ENCODE assay signal across 9 cellular contexts in the genomic region with DNA sequence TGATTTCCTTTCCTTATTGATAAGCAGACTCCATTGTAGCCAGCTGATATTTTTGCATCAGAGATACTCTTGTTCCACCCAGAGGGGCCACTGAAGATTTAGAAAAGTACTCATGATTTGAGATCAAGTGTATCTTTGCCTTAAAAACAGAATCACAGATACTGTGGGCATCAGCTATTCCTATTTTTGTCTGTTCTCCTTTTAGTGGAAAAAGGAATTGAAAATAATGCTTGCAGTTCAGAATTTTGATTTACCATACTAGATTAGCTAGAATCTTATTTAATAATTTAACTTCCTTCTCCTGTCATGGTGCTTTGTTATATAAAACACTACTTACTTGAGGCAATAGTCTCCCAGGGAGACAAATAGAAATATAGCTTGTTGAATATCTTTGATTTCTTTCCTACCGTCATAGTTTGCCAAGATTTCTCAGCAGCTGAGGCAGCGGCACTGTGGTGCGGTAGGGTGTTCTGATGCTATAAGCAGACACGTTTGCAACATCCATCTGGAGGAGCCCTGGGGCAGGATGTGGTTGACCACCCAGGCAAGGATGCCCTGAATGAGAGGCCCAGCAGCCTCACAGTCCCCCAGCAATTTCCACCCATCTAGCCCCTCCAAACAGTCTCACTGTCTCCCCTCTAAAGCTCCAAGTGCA. TPM values are rescaled to one million over a fixed set of nuclear protein-coding genes. Genes with fewer than 3 reads are reported as not detected.
DNase-seq lines count a peak whose midpoint lies in the region; ATAC-seq and TF ChIP-seq lines count a peak whose summit lies in the region.
"Had no signal": no experiment of that assay in that cellular context is flagged by ENCODE, and none has a peak within 500 bp of the region (broad histone marks: within the 10 kb centered on the region; RNA-seq: fewer than 3 reads in every experiment).

No MANE protein-coding gene starts in this region.

- H3K4me1 Mint-ChIP-seq in activated naive CD8-positive, alpha-beta T cell treated with anti-CD3 and anti-CD28 coated beads, Interleukin-2, amount 50 U/mL, for 24 hours, result peaks cover 27% of the 10 kb centered on the region
- H3K4me1 Mint-ChIP-seq in neural crest cell, result no peaks in the 10 kb centered on the region
- peaks cover 22% of the 10 kb centered on the region for H3K4me1 Mint-ChIP-seq in osteocyte (ENCODE audit: unreplicated experiment)

- peak; percentile 45 for DNase-seq in activated naive CD8-positive, alpha-beta T cell treated with anti-CD3 and anti-CD28 coated beads, Interleukin-2, amount 50 U/mL, for 24 hours
- DNase-seq in neural crest cell (ENCODE audit: low read depth, low spot score) (no peak), DMS114 treated with DMSO at 0.1 percent for 48 hours (lab: John Stamatoyannopoulos, UW; ENCODE audit: unreplicated experiment) (no peak), NAMALWA (ENCODE audit: low spot score) (no peak), osteocyte (ENCODE audit: extremely low spot score, unreplicated experiment) (no peak)
- DNase-seq: DMS79 treated with DMSO at 0.1 percent for 48 hours had no signal

- H3K27me3 Mint-ChIP-seq in activated naive CD8-positive, alpha-beta T cell treated with anti-CD3 and anti-CD28 coated beads, Interleukin-2, amount 50 U/mL, for 24 hours, result no peaks in the 10 kb centered on the region
- H3K27me3 Mint-ChIP-seq in neural crest cell (ENCODE audit: low read depth), result no peaks in the 10 kb centered on the region
- no peaks in the 10 kb centered on the region for H3K27me3 Mint-ChIP-seq in osteocyte (ENCODE audit: unreplicated experiment)

- peak overlapping the region; percentile 58 for H3K27ac Mint-ChIP-seq in activated naive CD8-positive, alpha-beta T cell treated with anti-CD3 and anti-CD28 coated beads, Interleukin-2, amount 50 U/mL, for 24 hours
- H3K27ac Mint-ChIP-seq in neural crest cell (ENCODE audit: unreplicated experiment) (peak overlapping the region; percentile 59), osteocyte (ENCODE audit: unreplicated experiment) (no peak overlapping the region)

- H3K4me3 Mint-ChIP-seq in activated naive CD8-positive, alpha-beta T cell treated with anti-CD3 and anti-CD28 coated beads, Interleukin-2, amount 50 U/mL, for 24 hours, result no peak overlapping the region
- H3K4me3 Mint-ChIP-seq in neural crest cell (no peak overlapping the region), osteocyte (ENCODE audit: unreplicated experiment) (no peak overlapping the region)

- no peaks in the 10 kb centered on the region for H3K9me3 Mint-ChIP-seq in activated naive CD8-positive, alpha-beta T cell treated with anti-CD3 and anti-CD28 coated beads, Interleukin-2, amount 50 U/mL, for 24 hours
- H3K9me3 Mint-ChIP-seq in neural crest cell, result no peaks in the 10 kb centered on the region
- H3K9me3 Mint-ChIP-seq in osteocyte (ENCODE audit: unreplicated experiment), result no peaks in the 10 kb centered on the region

- ATAC-seq in GM18498 (IDR thresholded peaks at IDR 0.05; ENCODE audit: unreplicated experiment) (peak; percentile 44), HG03139 (IDR thresholded peaks at IDR 0.05; ENCODE audit: unreplicated experiment) (peak; percentile 72), GM21360 (IDR thresholded peaks at IDR 0.05; ENCODE audit: unreplicated experiment) (no peak)
- ATAC-seq in activated naive CD8-positive, alpha-beta T cell treated with anti-CD3 and anti-CD28 coated beads, Interleukin-2, amount 50 U/mL, for 24 hours, result peak; percentile 95

- TF ChIP-seq CTCF in neural crest cell (conservative IDR thresholded peaks at IDR 0.05), result no peak
- no peak for TF ChIP-seq CTCF in osteocyte (IDR thresholded peaks at IDR 0.05)

- peaks cover 16% of the 10 kb centered on the region for H3K36me3 Mint-ChIP-seq in activated naive CD8-positive, alpha-beta T cell treated with anti-CD3 and anti-CD28 coated beads, Interleukin-2, amount 50 U/mL, for 24 hours (ENCODE audit: low read depth)
- H3K36me3 Mint-ChIP-seq in neural crest cell (ENCODE audit: low read depth), result peaks cover 12% of the 10 kb centered on the region
- H3K36me3 Mint-ChIP-seq in osteocyte (ENCODE audit: unreplicated experiment), result peaks cover 40% of the 10 kb centered on the region

RNA-seq across cellular contexts. Expression of a gene that starts 47.0 kb away (rescaled TPM):
- total RNA-seq in neural crest cell (46.0 and 47.2 TPM in 2 replicates), osteocyte (26.3 and 27.9 TPM in 2 replicates)
